7 cellular contexts compared by ENCODE assay signal in the genomic region with DNA sequence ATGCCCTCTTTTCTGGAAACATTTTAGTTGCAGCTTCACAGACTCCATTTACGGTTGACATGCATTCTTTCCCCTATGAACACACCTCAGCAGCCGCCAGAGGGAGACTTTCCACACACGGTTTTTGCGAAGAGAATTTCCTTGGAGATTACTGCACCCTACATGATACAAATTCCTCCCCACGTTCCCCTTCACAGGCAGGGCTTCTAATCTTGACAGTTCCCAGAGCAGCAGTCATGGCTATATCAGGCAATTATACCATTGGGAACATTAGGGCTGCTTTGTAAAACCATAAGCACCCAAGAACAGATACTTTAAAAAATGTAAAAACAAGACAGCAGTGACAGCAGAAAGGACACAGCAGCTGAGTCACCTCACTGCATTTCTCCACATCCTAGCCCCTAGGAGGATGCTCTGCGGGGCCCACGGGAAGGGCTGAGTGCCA.
A peak's percentile ranks its signal among the peaks of the same experiment; 100 is the strongest.
DNase-seq lines count a peak whose midpoint lies in the region; ATAC-seq, FAIRE-seq and TF ChIP-seq lines count a peak whose summit lies in the region.

No MANE protein-coding gene starts in this region.

- FAIRE-seq in HTR-8/SVneo (lab: Jason Lieb, UNC): no peak

- DNase-seq in ELF-1 (ENCODE audit: low read depth, low spot score) (peak; percentile 76), HTR-8/SVneo (ENCODE audit: insufficient read length, low spot score) (peak; percentile 60), erythroblast (lab: John Stamatoyannopoulos, UW) (peak; percentile 75 to 89), myocyte (ENCODE audit: low read depth) (peak; percentile 69)

- peak; percentile 98 for ATAC-seq in SK-N-SH treated with all-trans-retinoic acid at 6 μM for 48 hours
- no peak for ATAC-seq in GM18511 (IDR thresholded peaks at IDR 0.05; ENCODE audit: unreplicated experiment)
- ATAC-seq in HG03457 (IDR thresholded peaks at IDR 0.05; ENCODE audit: unreplicated experiment): no peak

- TF ChIP-seq POLR2A in erythroblast (IDR thresholded peaks at IDR 0.05; ENCODE audit: low read length): no peak

TF ChIP-seq in SK-N-SH treated with all-trans-retinoic acid at 6 μM for 48 hours, 23 proteins besides CTCF, POLR2A, EP300 and RAD21:
- TF ChIP-seq PPARA (CRISPR knock-in tag; IDR thresholded peaks at IDR 0.05; ENCODE audit: borderline replicate concordance) (no peak), ISL1 (CRISPR knock-in tag; IDR thresholded peaks at IDR 0.05) (peak; percentile 28; the same call in 1 of the 2 replicates)
